In the genomic region with DNA sequence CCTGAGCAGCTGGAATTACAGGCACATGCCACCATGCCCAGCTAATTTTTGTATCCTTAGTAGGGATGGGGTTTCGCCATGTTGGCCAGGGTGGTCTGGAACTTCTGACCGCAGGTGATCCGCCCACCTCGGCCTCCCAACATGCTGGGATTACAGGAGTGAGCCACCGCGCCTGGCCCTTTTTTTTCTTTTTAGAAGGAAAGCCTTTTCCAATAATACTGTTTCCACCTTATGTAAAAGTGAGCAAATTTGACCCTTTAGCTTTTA, we compare ENCODE assay signal across 17 cellular contexts. TPM values are rescaled to one million over a fixed set of nuclear protein-coding genes. Genes with fewer than 3 reads are reported as not detected.
A peak's percentile ranks its signal among the peaks of the same experiment; 100 is the strongest.
DNase-seq lines count a peak whose midpoint lies in the region; ATAC-seq, FAIRE-seq and TF ChIP-seq lines count a peak whose summit lies in the region.
"Had no signal": no experiment of that assay in that cellular context is flagged by ENCODE, and none has a peak within 500 bp of the region (broad histone marks: within the 10 kb centered on the region; RNA-seq: fewer than 3 reads in every experiment).

No MANE protein-coding gene starts in this region.

- H3K27ac Mint-ChIP-seq in endothelial cell (ENCODE audit: unreplicated experiment) (peak overlapping the region; percentile 97), neural crest cell (ENCODE audit: unreplicated experiment) (peak overlapping the region; percentile 92)
- H3K27ac Mint-ChIP-seq: memory B cell had no signal

- TF ChIP-seq POLR2A in IMR-90 (IDR thresholded peaks at IDR 0.05; ENCODE audit: low read depth, low read length), result no peak
- TF ChIP-seq POLR2A in H54 (IDR thresholded peaks at IDR 0.05; ENCODE audit: low read depth, low read length), result no peak

- H3K4me3 ChIP-seq in SK-N-SH (ENCODE audit: low read depth in 2 of 2, low read length in 1 of 2), result no peak overlapping the region
- no peak overlapping the region for H3K4me3 ChIP-seq in IMR-90 (ENCODE audit: insufficient read depth, low read depth, low read length)
- H3K4me3 ChIP-seq: tibial nerve had no signal

- peak overlapping the region; percentile 99 for H2BK120ac ChIP-seq in IMR-90 (ENCODE audit: low read depth, low read length)

- H3K4me1 ChIP-seq in SK-N-SH (ENCODE audit: control insufficient read depth in 1 of 2, insufficient read depth in 2 of 2, low read depth in 1 of 2, low read length in 1 of 2) (peaks cover 3 to 46% of the 10 kb centered on the region in 2 experiments), IMR-90 (ENCODE audit: control insufficient read depth, insufficient read depth, low read length) (peaks cover 27% of the 10 kb centered on the region)

- peak overlapping the region; percentile 81; the same call in 1 of the 2 replicates for H2BK20ac ChIP-seq in IMR-90 (ENCODE audit: low read depth, low read length)

- H4K91ac ChIP-seq in IMR-90 (ENCODE audit: insufficient read depth, low read depth, low read length), result peak overlapping the region; percentile 88

- DNase-seq in SK-N-SH, result no peak
- DNase-seq in IMR-90, result no peak
- DNase-seq in endothelial cell (ENCODE audit: low spot score), result no peak
- no peak for DNase-seq in neural crest cell (ENCODE audit: low read depth, low spot score)
- no peak for DNase-seq in DMS79 treated with DMSO at 0.1 percent for 48 hours (lab: John Stamatoyannopoulos, UW)
- DNase-seq in H54 (ENCODE audit: insufficient read length, low spot score), result no peak
- DNase-seq: H9, NCI-H1694 treated with DMSO at 0.1 percent for 48 hours, NCI-H446, SIG-M5, T1000 had no signal

- H2AK9ac ChIP-seq in IMR-90 (replicated peaks; ENCODE audit: low read depth, low read length, poor library complexity), result no peak overlapping the region

- H2BK15ac ChIP-seq in IMR-90 (ENCODE audit: low read depth, low read length), result peak overlapping the region; percentile 98

- TF ChIP-seq RAD21 in SK-N-SH (IDR thresholded peaks at IDR 0.05; ENCODE audit: low read length), result no peak
- TF ChIP-seq RAD21 in IMR-90 (IDR thresholded peaks at IDR 0.05; ENCODE audit: low read length), result no peak

- H3K9ac ChIP-seq in SK-N-SH, result peak overlapping the region; percentile 43
- H3K9ac ChIP-seq in IMR-90 (ENCODE audit: low read depth, low read length), result 0 out of 2 replicates have a peak overlapping the region, but pooled peaks have one; percentile 13

- H4K5ac ChIP-seq in IMR-90 (ENCODE audit: low read depth, low read length), result peak overlapping the region; percentile 79

- H3K9me3 ChIP-seq in SK-N-SH (no peaks in the 10 kb centered on the region), IMR-90 (ENCODE audit: control insufficient read depth, insufficient read depth, low read length) (no peaks in the 10 kb centered on the region)
- H3K9me3 ChIP-seq: neutrophil, tibial nerve had no signal

- no peaks in the 10 kb centered on the region for H3K9me3 Mint-ChIP-seq in endothelial cell (ENCODE audit: unreplicated experiment)
- no peaks in the 10 kb centered on the region for H3K9me3 Mint-ChIP-seq in neural crest cell
- H3K9me3 Mint-ChIP-seq: H9, memory B cell had no signal

- dilution Hi-C loops in IMR-90 (cut with HindIII; ENCODE audit: low sequenced_read_pairs, unreplicated experiment), result no loop called here

- H4K20me1 ChIP-seq in SK-N-SH (ENCODE audit: insufficient read depth) (no peaks in the 10 kb centered on the region), IMR-90 (ENCODE audit: insufficient read depth, low read length) (no peaks in the 10 kb centered on the region)

- H3K4me3 Mint-ChIP-seq in endothelial cell (ENCODE audit: unreplicated experiment) (no peak overlapping the region), neural crest cell (no peak overlapping the region)
- H3K4me3 Mint-ChIP-seq: H9, memory B cell had no signal

- no peaks in the 10 kb centered on the region for H3K79me2 ChIP-seq in SK-N-SH (ENCODE audit: insufficient read depth)

- peak overlapping the region; percentile 57 for H3K14ac ChIP-seq in IMR-90 (replicated peaks; ENCODE audit: low read depth, low read length)

- CTCF ChIA-PET in SK-N-SH (lab: Yijun Ruan, JAX) (interaction anchor here (1.6 to 1.7 kb wide), 2 partner anchors 12 to 13 kb away, joined by 3 to 4 read pairs; no protein-coding TSS in a partner anchor), IMR-90 (lab: Yijun Ruan, JAX) (interaction anchor here (1.1 kb wide), 1 partner anchor 126 kb away, joined by 5 read pairs; a partner anchor contains a TSS)

- H3K36me3 ChIP-seq in SK-N-SH (replicated peaks in 1 of 2; ENCODE audit: control insufficient read depth in 1 of 2, insufficient read depth in 2 of 2, low read length in 1 of 2) (no peaks in the 10 kb centered on the region), IMR-90 (ENCODE audit: control insufficient read depth, insufficient read depth, low read length) (no peaks in the 10 kb centered on the region)

- TF ChIP-seq CTCF in SK-N-SH (IDR thresholded peaks at IDR 0.05) (no peak), IMR-90 (conservative IDR thresholded peaks at IDR 0.05; ENCODE audit: low read depth, low read length) (no peak), endothelial cell (IDR thresholded peaks at IDR 0.05; ENCODE audit: unreplicated experiment) (no peak), neural crest cell (conservative IDR thresholded peaks at IDR 0.05) (no peak)

- no TSS peak for BruUV-seq in IMR-90 (replicated peaks; lab: Mats Ljungman, UMichigan)

- H4K8ac ChIP-seq in IMR-90 (ENCODE audit: low read depth in 2 of 2, low read length in 2 of 2), result peak overlapping the region; percentile 64 to 75

- FAIRE-seq in H54 (lab: Jason Lieb, UNC), result no peak
- FAIRE-seq: GM18507 had no signal

- peaks cover 41% of the 10 kb centered on the region for H3F3A ChIP-seq in SK-N-SH (replicated peaks; ENCODE audit: insufficient read depth)

- H3K4me1 Mint-ChIP-seq in endothelial cell (ENCODE audit: unreplicated experiment), result peaks cover 52% of the 10 kb centered on the region
- peaks cover 30% of the 10 kb centered on the region for H3K4me1 Mint-ChIP-seq in neural crest cell
- H3K4me1 Mint-ChIP-seq: H9, memory B cell had no signal

- H3K36me3 Mint-ChIP-seq in endothelial cell (ENCODE audit: low read depth, unreplicated experiment) (peaks cover 27% of the 10 kb centered on the region), neural crest cell (ENCODE audit: low read depth) (peaks cover 6% of the 10 kb centered on the region)

- H3K4me2 ChIP-seq in SK-N-SH (peak overlapping the region; percentile 42; the same call in 1 of the 2 replicates), IMR-90 (ENCODE audit: low read depth, low read length) (peak overlapping the region; percentile 50; the same call in 1 of the 2 replicates)

- H2BK5ac ChIP-seq in IMR-90 (ENCODE audit: low read depth, low read length, poor library complexity, severe bottlenecking), result peak overlapping the region; percentile 100

- H3K23ac ChIP-seq in IMR-90 (ENCODE audit: low read depth, low read length), result peak overlapping the region; percentile 43; the same call in 1 of the 2 replicates

- no peaks in the 10 kb centered on the region for H3K9me2 ChIP-seq in SK-N-SH

- H3K27me3 Mint-ChIP-seq in endothelial cell (ENCODE audit: unreplicated experiment) (no peaks in the 10 kb centered on the region), neural crest cell (ENCODE audit: low read depth) (no peaks in the 10 kb centered on the region)
- H3K27me3 Mint-ChIP-seq: memory B cell had no signal

- H3K27ac ChIP-seq in SK-N-SH (ENCODE audit: low read depth in 2 of 2, low read length in 1 of 2) (peak overlapping the region; percentile 94 to 98; a peak in 3 of 4 replicates), IMR-90 (ENCODE audit: insufficient read depth, low read length) (peak overlapping the region; percentile 81)
- H3K27ac ChIP-seq: neutrophil had no signal

- H3K9me1 ChIP-seq in IMR-90 (ENCODE audit: insufficient read depth, low read length), result peaks cover 11% of the 10 kb centered on the region; the same call in 1 of the 2 replicates

- H3K4ac ChIP-seq in IMR-90 (ENCODE audit: low read depth, low read length), result peak overlapping the region; percentile 83

- in situ Hi-C loops in IMR-90 (cut with MboI; ENCODE audit: low sequenced_read_pairs), result no loop called here

- H3K18ac ChIP-seq in IMR-90 (ENCODE audit: low read depth, low read length), result peak overlapping the region; percentile 71

- H3K27me3 ChIP-seq in SK-N-SH (ENCODE audit: insufficient read depth) (no peaks in the 10 kb centered on the region), IMR-90 (ENCODE audit: control insufficient read depth, insufficient read depth, low read length) (no peaks in the 10 kb centered on the region)
- H3K27me3 ChIP-seq: neutrophil, tibial nerve had no signal

- H3K79me1 ChIP-seq in IMR-90 (ENCODE audit: low read depth in 1 of 2, low read length in 2 of 2), result peaks cover 0 to 8% of the 10 kb centered on the region in 2 experiments; a peak in 2 of 4 replicates

- no peak for ATAC-seq in SK-N-SH treated with all-trans-retinoic acid at 6 μM for 48 hours
- no peak for ATAC-seq in IMR-90 (ENCODE audit: low read depth)
- no peak for ATAC-seq in HG03520 (IDR thresholded peaks at IDR 0.05; ENCODE audit: unreplicated experiment)

- intact Hi-C loops in IMR-90 (cut with micrococcal nuclease), result no loop called here

- peak overlapping the region; percentile 77; the same call in 1 of the 2 replicates for H2AK5ac ChIP-seq in IMR-90 (ENCODE audit: low read depth, low read length)

- no peak overlapping the region for H3K56ac ChIP-seq in IMR-90 (ENCODE audit: extremely low read depth, insufficient read depth, low read length)

- TF ChIP-seq EP300 in SK-N-SH (IDR thresholded peaks at IDR 0.05; ENCODE audit: borderline replicate concordance in 1 of 2, low read depth in 1 of 2, low read length in 1 of 2), result no peak

- 98% methylated on average over 6 of the region's 6 CpGs for WGBS in SK-N-SH (ENCODE audit: low lambda C conversion rate)
- no CpG with 5 or more reads among the region's 6 CpGs for WGBS in IMR-90 (ENCODE audit: extremely low coverage in 2 of 2, insufficient read length in 1 of 2), 2 experiments

- POLR2A ChIA-PET in SK-N-SH (lab: Yijun Ruan, JAX) (no interaction called here), IMR-90 (lab: Charles Lee; ENCODE audit: unreplicated experiment) (no interaction called here)

- H2AFZ ChIP-seq in SK-N-SH (ENCODE audit: low read depth), result peak overlapping the region; percentile 59; the same call in 1 of the 2 replicates
- H2AFZ ChIP-seq in IMR-90 (replicated peaks; ENCODE audit: low read length, poor library complexity), result peak overlapping the region; percentile 62

TF ChIP-seq in IMR-90, 13 proteins besides CTCF, POLR2A, EP300 and RAD21 (continues in another document):
- TF ChIP-seq RCOR1 (IDR thresholded peaks at IDR 0.05; ENCODE audit: insufficient replicate concordance, low read length), result no peak
- TF ChIP-seq MXI1 (IDR thresholded peaks at IDR 0.05; ENCODE audit: borderline replicate concordance, low read depth, low read length), result no peak
- no peak for TF ChIP-seq MAZ (IDR thresholded peaks at IDR 0.05; ENCODE audit: borderline replicate concordance, low read depth, low read length)

RNA-seq across cellular contexts. Expression of a gene that starts 23.7 kb away (rescaled TPM):
- polyA plus RNA-seq in SK-N-SH (2012; rRNA removed), result 212 and 301 TPM in 2 replicates
- 237 and 260 TPM in 2 replicates for polyA plus RNA-seq in SK-N-SH (2012; cell fraction: cytosol; rRNA removed)
- 68.3 and 126 TPM in 2 replicates for polyA plus RNA-seq in SK-N-SH (2012; cell fraction: nucleus; rRNA removed)
- 85.7 and 96.7 TPM in 2 replicates for total RNA-seq in IMR-90 (2012; rRNA removed)
- polyA plus RNA-seq in IMR-90 (2012; rRNA removed), result 135 and 147 TPM in 2 replicates
- polyA plus RNA-seq in IMR-90 (2012; cell fraction: cytosol; rRNA removed), result 76.8 and 100 TPM in 2 replicates
- polyA plus RNA-seq in IMR-90 (2012; cell fraction: nucleus; rRNA removed; ENCODE audit: low replicate concordance), result 17.8 and 49.6 TPM in 2 replicates
- total RNA-seq in endothelial cell (ENCODE audit: unreplicated experiment), result 342 TPM
- total RNA-seq in neural crest cell, result 42.4 and 42.6 TPM in 2 replicates
